8 cellular contexts compared by ENCODE assay signal in the genomic region with DNA sequence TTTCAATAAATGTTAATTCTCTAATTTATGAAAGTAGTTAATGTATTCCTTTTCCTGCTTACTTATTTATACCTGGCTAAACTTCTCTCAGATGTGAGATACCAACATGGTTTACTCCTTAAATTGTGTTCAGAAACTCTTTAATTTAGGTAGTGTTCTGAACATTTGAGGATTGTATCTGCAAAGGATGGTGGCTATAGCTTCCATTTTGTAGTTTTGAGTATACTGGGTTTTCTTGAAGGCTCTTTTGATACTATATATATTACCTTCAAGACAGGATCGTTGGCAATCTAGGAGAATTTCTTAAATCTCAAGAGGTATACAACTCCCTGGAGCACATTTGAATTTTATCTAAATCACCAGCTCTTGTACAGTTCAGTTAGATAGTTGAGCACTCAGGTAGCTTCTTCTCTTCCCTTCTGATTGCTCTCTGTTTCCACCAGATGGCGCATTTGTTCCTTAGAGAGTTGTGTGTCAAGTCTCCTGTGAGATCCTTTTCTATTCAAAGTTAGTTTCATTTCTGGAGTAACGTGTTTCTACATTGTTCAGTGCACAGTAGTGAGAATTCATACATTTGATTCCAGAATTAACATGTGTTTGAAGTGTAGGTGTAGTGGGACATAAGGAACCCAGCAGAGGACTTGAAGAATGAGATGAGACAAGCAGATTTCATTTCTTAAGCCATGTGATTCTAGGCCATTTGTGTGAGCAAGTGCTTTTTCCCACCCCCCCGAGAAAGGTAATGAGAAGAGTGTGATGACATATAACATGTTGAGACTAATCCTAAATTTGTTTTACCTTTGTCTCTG.
DNase-seq lines count a peak whose midpoint lies in the region; ATAC-seq and TF ChIP-seq lines count a peak whose summit lies in the region.
"Not testable (repeated sequence)": the region's sequence is repeated elsewhere in the genome, so short reads cannot be mapped to it uniquely, and the experiment has no call there.

No MANE protein-coding gene starts in this region.

- H3K27me3 ChIP-seq in DOHH2 (ENCODE audit: control insufficient read depth, low read length); liver (ENCODE audit: control insufficient read depth in 4 of 4, insufficient read depth in 4 of 4, low read length in 3 of 4): not testable (repeated sequence)

- not testable (repeated sequence) for H3F3A ChIP-seq in DOHH2 (ENCODE audit: control insufficient read depth, insufficient read depth)

- peak overlapping the region; percentile 70 for H3K27ac Mint-ChIP-seq in stimulated activated naive B cell treated with anti-CD40 and anti-IgM and Interleukin-4, amounts not matched to agents 10 μg/mL and 1 μg/mL and 100 μg/mL, for 72 hours

- H4K20me1 ChIP-seq in DOHH2 (ENCODE audit: control insufficient read depth, insufficient read depth, low read depth, low read length), result not testable (repeated sequence)

- peak; percentile 54 to 67 for TF ChIP-seq RAD21 in liver (IDR thresholded peaks at IDR 0.05)

- not testable (repeated sequence) for H3K27ac ChIP-seq in DOHH2 (ENCODE audit: low read depth, low read length); liver (ENCODE audit: low read depth in 1 of 2, low read length in 2 of 2)

- WGBS in liver, result 19% methylated on average over 4 of the region's 4 CpGs

- not testable (repeated sequence) for H3K9me3 Mint-ChIP-seq in stimulated activated naive B cell treated with anti-CD40 and anti-IgM and Interleukin-4, amounts not matched to agents 10 μg/mL and 1 μg/mL and 100 μg/mL, for 72 hours

- not testable (repeated sequence) for H3K9me3 ChIP-seq in DOHH2 (ENCODE audit: control insufficient read depth, insufficient read depth, low read length); liver (ENCODE audit: control insufficient read depth in 4 of 4, low read length in 3 of 4)

- not testable (repeated sequence) for H3K4me3 ChIP-seq in DOHH2 (ENCODE audit: low read length); Jurkat, Clone E6-1 (ENCODE audit: low read length); liver (ENCODE audit: low read depth in 1 of 3, low read length in 3 of 3)

- H3K9ac ChIP-seq in liver (ENCODE audit: low read depth in 1 of 2, low read length in 2 of 2), result not testable (repeated sequence)

- not testable (repeated sequence) for H3K27me3 Mint-ChIP-seq in stimulated activated naive B cell treated with anti-CD40 and anti-IgM and Interleukin-4, amounts not matched to agents 10 μg/mL and 1 μg/mL and 100 μg/mL, for 72 hours

- H3K4me1 Mint-ChIP-seq in stimulated activated naive B cell treated with anti-CD40 and anti-IgM and Interleukin-4, amounts not matched to agents 10 μg/mL and 1 μg/mL and 100 μg/mL, for 72 hours, result not testable (repeated sequence)

- peaks cover 10 to 16% of the 10 kb centered on the region in 2 donors for H3K36me3 Mint-ChIP-seq in stimulated activated naive B cell treated with anti-CD40 and anti-IgM and Interleukin-4, amounts not matched to agents 10 μg/mL and 1 μg/mL and 100 μg/mL, for 72 hours

- TF ChIP-seq CTCF in DOHH2 (IDR thresholded peaks at IDR 0.05; ENCODE audit: low read depth, low read length, poor library complexity, severe bottlenecking), result peak; percentile 55
- peak; percentile 25 for TF ChIP-seq CTCF in liver (IDR thresholded peaks at IDR 0.05; ENCODE audit: low read depth, low read length, missing input control)

- not testable (repeated sequence) for H3K9me2 ChIP-seq in DOHH2 (replicated peaks; ENCODE audit: control insufficient read depth, low read length)

- ATAC-seq in GM21619 (IDR thresholded peaks at IDR 0.05; ENCODE audit: unreplicated experiment), result peak; percentile 84
- ATAC-seq in stimulated activated naive B cell treated with anti-CD40 and anti-IgM and Interleukin-4, amounts not matched to agents 10 μg/mL and 1 μg/mL and 100 μg/mL, for 72 hours (replicated peaks), result peak; percentile 85 to 86

- H3K4me1 ChIP-seq in DOHH2 (ENCODE audit: control insufficient read depth, low read length); liver (ENCODE audit: control insufficient read depth in 4 of 4, insufficient read depth in 4 of 4, low read length in 3 of 4): not testable (repeated sequence)

- H3K79me2 ChIP-seq in DOHH2 (ENCODE audit: control insufficient read depth, low read length), result not testable (repeated sequence)

- H3K4me2 ChIP-seq in DOHH2 (ENCODE audit: low read length), result peak overlapping the region; percentile 44

- H3K36me3 ChIP-seq in DOHH2 (ENCODE audit: control insufficient read depth, low read length), result peaks cover 30% of the 10 kb centered on the region
- H3K36me3 ChIP-seq in liver (ENCODE audit: control insufficient read depth in 4 of 4, insufficient read depth in 3 of 4, low read depth in 1 of 4, low read length in 3 of 4), result not testable (repeated sequence)

- DNase-seq in Jurkat, Clone E6-1 (ENCODE audit: low read depth, low spot score), result peak; percentile 12
- DNase-seq in NCI-H82 treated with DMSO at 0.1 percent for 48 hours (lab: John Stamatoyannopoulos, UW; ENCODE audit: unreplicated experiment) (peak; percentile 14), dermis blood vessel endothelial cell (peak; percentile 50)
- peak; percentile 20 to 39 for DNase-seq in activated CD4-positive, alpha-beta T cell treated with anti-CD3 and anti-CD28 coated beads for 4 hours
- peak; percentile 15 for DNase-seq in stimulated activated naive B cell treated with anti-CD40 and anti-IgM and Interleukin-4, amounts not matched to agents 10 μg/mL and 1 μg/mL and 100 μg/mL, for 72 hours

- H3K4me3 Mint-ChIP-seq in stimulated activated naive B cell treated with anti-CD40 and anti-IgM and Interleukin-4, amounts not matched to agents 10 μg/mL and 1 μg/mL and 100 μg/mL, for 72 hours, result peak overlapping the region; percentile 57 to 66
